ENCODE assay signal across 15 cellular contexts in the genomic region with DNA sequence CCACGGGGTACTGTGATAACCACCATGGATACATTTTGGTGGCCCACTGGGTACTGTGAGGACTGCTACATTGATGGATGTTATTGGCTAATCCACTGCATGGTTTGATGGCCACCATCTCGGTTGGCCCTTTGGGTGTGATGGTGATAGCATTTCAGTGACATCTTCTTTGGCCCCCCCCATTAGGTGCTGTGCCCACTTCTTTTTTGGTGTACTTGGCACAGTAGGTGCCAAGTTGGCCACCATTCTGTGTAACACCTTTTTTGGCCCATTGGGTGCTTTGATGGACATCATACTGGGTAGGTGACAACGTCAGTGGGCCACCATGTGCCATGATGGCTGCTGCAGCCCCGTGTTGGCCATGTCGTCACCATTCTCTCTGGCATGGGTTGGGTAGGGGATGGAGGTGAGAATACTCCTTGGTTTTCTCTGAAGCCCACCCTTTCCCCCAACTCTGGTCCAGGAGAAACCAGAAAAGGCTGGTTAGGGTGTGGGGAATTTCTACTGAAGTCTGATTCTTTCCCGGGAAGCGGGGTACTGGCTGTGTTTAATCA. TPM values are rescaled to one million over a fixed set of nuclear protein-coding genes. Genes with fewer than 3 reads are reported as not detected.
DNase-seq lines count a peak whose midpoint lies in the region; ATAC-seq, FAIRE-seq and TF ChIP-seq lines count a peak whose summit lies in the region.
"Had no signal": no experiment of that assay in that cellular context is flagged by ENCODE, and none has a peak within 500 bp of the region (broad histone marks: within the 10 kb centered on the region; RNA-seq: fewer than 3 reads in every experiment).

No MANE protein-coding gene starts in this region.

- no peak for TF ChIP-seq POLR2A in body of pancreas (IDR thresholded peaks at IDR 0.05)
- no peak for TF ChIP-seq POLR2A in HepG2 (IDR thresholded peaks at IDR 0.05; ENCODE audit: insufficient read depth in 1 of 2, low read depth in 2 of 2, low read length in 2 of 2)
- TF ChIP-seq POLR2A in tibial nerve (IDR thresholded peaks at IDR 0.05), result no peak

- H3K27ac Mint-ChIP-seq in Caco-2 (ENCODE audit: unreplicated experiment), result no peak overlapping the region

- peak overlapping the region; percentile 32 to 96 (median 46) for H3K27ac ChIP-seq in body of pancreas
- peak overlapping the region; percentile 94 for H3K27ac ChIP-seq in HepG2 (ENCODE audit: extremely low read length, insufficient read depth, low read length)
- H3K27ac ChIP-seq in osteoblast (ENCODE audit: low read depth, low read length), result no peak overlapping the region
- H3K27ac ChIP-seq in tibial nerve, result no peak overlapping the region
- H3K27ac ChIP-seq: 22Rv1, BLaER1 had no signal

- H3K9me3 ChIP-seq in Caco-2 (no peaks in the 10 kb centered on the region), body of pancreas (no peaks in the 10 kb centered on the region), HepG2 (ENCODE audit: low read length) (no peaks in the 10 kb centered on the region), osteoblast (ENCODE audit: low read depth, low read length) (no peaks in the 10 kb centered on the region), tibial nerve (no peaks in the 10 kb centered on the region)
- H3K9me3 ChIP-seq: BLaER1, HAP-1 had no signal

- no peak for TF ChIP-seq EP300 in HepG2 (IDR thresholded peaks at IDR 0.05; ENCODE audit: low read depth in 2 of 2, low read length in 2 of 2)
- no peak for TF ChIP-seq EP300 in HepG2 (CRISPR knock-in tag; IDR thresholded peaks at IDR 0.05; ENCODE audit: borderline replicate concordance)
- no peak for TF ChIP-seq EP300 in tibial nerve (IDR thresholded peaks at IDR 0.05)

- BruUV-seq in Caco-2 (replicated peaks; lab: Mats Ljungman, UMichigan) (TSS peak; percentile 18), HepG2 (replicated peaks; lab: Mats Ljungman, UMichigan) (TSS peak; percentile 44)

- DNase-seq in Caco-2, result no peak
- DNase-seq in body of pancreas, result no peak
- DNase-seq in HepG2 (ENCODE audit: low spot score), result no peak
- peak; percentile 45 for DNase-seq in osteoblast (ENCODE audit: insufficient read length, low spot score, missing footprints)
- no peak for DNase-seq in NK-92 treated with Interleukin-12 subunit alpha and Interleukin-12 subunit beta, amount 100 ng/mL, for 24 hours (lab: John Stamatoyannopoulos, UW)
- no peak for DNase-seq in tibial nerve (ENCODE audit: low spot score in 2 of 2)
- DNase-seq: CD8-positive, alpha-beta memory T cell had no signal

- H3K36me3 Mint-ChIP-seq in Caco-2 (ENCODE audit: insufficient read depth, unreplicated experiment), result peaks cover 11% of the 10 kb centered on the region
- H3K36me3 Mint-ChIP-seq: CD8-positive, alpha-beta memory T cell had no signal

- H3K27me3 Mint-ChIP-seq in Caco-2 (ENCODE audit: insufficient read depth, unreplicated experiment), result no peaks in the 10 kb centered on the region

- H3K4me1 Mint-ChIP-seq in Caco-2 (ENCODE audit: low read depth, unreplicated experiment), result peaks cover 26% of the 10 kb centered on the region

- H3K9me3 Mint-ChIP-seq in Caco-2 (ENCODE audit: unreplicated experiment), result no peaks in the 10 kb centered on the region
- H3K9me3 Mint-ChIP-seq: CD8-positive, alpha-beta memory T cell had no signal

- TF ChIP-seq CTCF in Caco-2 (IDR thresholded peaks at IDR 0.05; ENCODE audit: insufficient read depth in 1 of 2, low read depth in 1 of 2, low read length in 1 of 2, severe bottlenecking in 1 of 2, unreplicated experiment in 1 of 2) (no peak), body of pancreas (IDR thresholded peaks at IDR 0.05) (no peak), HepG2 (CRISPR knock-in tag; IDR thresholded peaks at IDR 0.05) (no peak), osteoblast (IDR thresholded peaks at IDR 0.05; ENCODE audit: extremely low read depth, low read depth, low read length) (no peak), tibial nerve (IDR thresholded peaks at IDR 0.05) (no peak)

- POLR2A ChIA-PET in Caco-2 (lab: Charles Lee) (interaction anchor here (1.4 kb wide), 1 partner anchor 10 kb away, joined by 4 read pairs; no protein-coding TSS in a partner anchor), HepG2 (lab: Yijun Ruan, JAX) (interaction anchor here (0.8 to 13.2 kb wide), 6 partner anchors 9 to 104 kb away, joined by 3 to 388 read pairs (median 6); a partner anchor contains a TSS)

- no peak for ATAC-seq in body of pancreas
- ATAC-seq in HepG2, result no peak
- ATAC-seq in HG03175 (IDR thresholded peaks at IDR 0.05; ENCODE audit: unreplicated experiment), result no peak
- no peak for ATAC-seq in GM21737 (IDR thresholded peaks at IDR 0.05; ENCODE audit: unreplicated experiment)

- H3K4me3 ChIP-seq in Caco-2 (ENCODE audit: low read depth, low read length), result no peak overlapping the region
- no peak overlapping the region for H3K4me3 ChIP-seq in body of pancreas
- H3K4me3 ChIP-seq in HepG2 (replicated peaks in 1 of 3; ENCODE audit: insufficient read depth in 1 of 3, low read depth in 2 of 3, low read length in 3 of 3), result peak overlapping the region in 1 of 3 experiments; percentile 58; a peak in 1 of 6 replicates
- H3K4me3 ChIP-seq in osteoblast (ENCODE audit: insufficient read depth, low read length), result no peak overlapping the region
- no peak overlapping the region for H3K4me3 ChIP-seq in tibial nerve
- H3K4me3 ChIP-seq: BLaER1, HAP-1 had no signal

- in situ Hi-C loops in HepG2 (cut with HindIII; ENCODE audit: extremely low pct_ligation_motif_present, low pct_unique_long_range_greater_than_20kb), result no loop called here

- CTCF ChIA-PET in Caco-2 (lab: Charles Lee) (interaction anchor here (0.7 to 1.3 kb wide), 3 partner anchors 9 kb away, joined by 3 to 5 read pairs (median 5); a partner anchor contains a TSS), HepG2 (lab: Yijun Ruan, JAX; ENCODE audit: low intra/inter-chr PET ratio, low total read pairs) (interaction anchor here (2.2 kb wide), 1 partner anchor 10 kb away, joined by 11 read pairs; no protein-coding TSS in a partner anchor)

- H3K9ac ChIP-seq in HepG2 (ENCODE audit: insufficient read depth, low read depth, low read length), result peak overlapping the region; percentile 50
- H3K9ac ChIP-seq: BLaER1 had no signal

- FAIRE-seq in HepG2 (lab: Jason Lieb, UNC), result no peak
- FAIRE-seq: H1 had no signal

- 59 to 67% methylated on average over 4 to 7 of the region's 7 CpGs for WGBS in body of pancreas, 2 donors
- WGBS in HepG2 (ENCODE audit: low lambda C conversion rate), result 42% methylated on average over 6 of the region's 7 CpGs
- WGBS in tibial nerve, 2 donors, result 82 to 90% methylated on average over 6 to 7 of the region's 7 CpGs

- H3K4me1 ChIP-seq in Caco-2 (peaks cover 38% of the 10 kb centered on the region), body of pancreas (peaks cover 84% of the 10 kb centered on the region), HepG2 (ENCODE audit: insufficient read depth, low read length) (peaks cover 86% of the 10 kb centered on the region), osteoblast (ENCODE audit: insufficient read depth, low read length) (peaks cover 3% of the 10 kb centered on the region), tibial nerve (peaks cover 0 to 17% (median 6%) of the 10 kb centered on the region in 4 donors)
- H3K4me1 ChIP-seq: HAP-1 had no signal

- H3K36me3 ChIP-seq in Caco-2 (ENCODE audit: control insufficient read depth, insufficient read depth, low read length), result no peaks in the 10 kb centered on the region; the same call in 1 of the 2 replicates
- no peaks in the 10 kb centered on the region for H3K36me3 ChIP-seq in body of pancreas (replicated peaks in 1 of 2; ENCODE audit: insufficient read depth in 1 of 2, low read depth in 2 of 2)
- peaks cover 0 to 5% of the 10 kb centered on the region in 2 experiments; a peak in 2 of 5 replicates for H3K36me3 ChIP-seq in HepG2 (replicated peaks in 1 of 2; ENCODE audit: control insufficient read depth in 1 of 2, insufficient read depth in 2 of 2, low read length in 2 of 2)
- no peaks in the 10 kb centered on the region for H3K36me3 ChIP-seq in osteoblast (ENCODE audit: insufficient read depth, low read length)
- H3K36me3 ChIP-seq in tibial nerve, result no peaks in the 10 kb centered on the region
- H3K36me3 ChIP-seq: BLaER1, HAP-1 had no signal

- H4K20me1 ChIP-seq in HepG2 (ENCODE audit: insufficient read depth, low read length) (no peaks in the 10 kb centered on the region), osteoblast (ENCODE audit: insufficient read depth, low read length) (no peaks in the 10 kb centered on the region)
- H4K20me1 ChIP-seq: BLaER1 had no signal

- H3K79me2 ChIP-seq in HepG2 (ENCODE audit: insufficient read depth, low read length), result peaks cover 15% of the 10 kb centered on the region
- no peaks in the 10 kb centered on the region for H3K79me2 ChIP-seq in osteoblast (ENCODE audit: insufficient read depth, low read length)

- H2AFZ ChIP-seq in HepG2 (ENCODE audit: low read length) (no peak overlapping the region), osteoblast (ENCODE audit: low read length) (no peak overlapping the region)

- H3K4me2 ChIP-seq in HepG2 (ENCODE audit: low read depth, low read length) (peak overlapping the region; percentile 90), osteoblast (ENCODE audit: insufficient read depth, low read length) (no peak overlapping the region)
- H3K4me2 ChIP-seq: BLaER1 had no signal

- H3K27me3 ChIP-seq in Caco-2 (replicated peaks; ENCODE audit: control insufficient read depth, insufficient read depth, low read length) (no peaks in the 10 kb centered on the region), body of pancreas (no peaks in the 10 kb centered on the region), HepG2 (ENCODE audit: control insufficient read depth in 1 of 2, insufficient read depth in 2 of 2, low read length in 2 of 2) (no peaks in the 10 kb centered on the region), osteoblast (ENCODE audit: insufficient read depth, low read length) (peaks cover 13% of the 10 kb centered on the region), tibial nerve (no peaks in the 10 kb centered on the region)
- H3K27me3 ChIP-seq: BLaER1 had no signal

- no peak for TF ChIP-seq RAD21 in HepG2 (CRISPR knock-in tag; IDR thresholded peaks at IDR 0.05)

- H3K4me3 Mint-ChIP-seq in Caco-2 (ENCODE audit: unreplicated experiment), result no peak overlapping the region
- H3K4me3 Mint-ChIP-seq: CD8-positive, alpha-beta memory T cell had no signal

- intact Hi-C loops in Caco-2 (cut with micrococcal nuclease; ENCODE audit: unreplicated experiment), result loop anchor here (1.0 kb wide), 1 partner anchor 9 kb away; no protein-coding TSS in a partner anchor
- intact Hi-C loops in body of pancreas (cut with DNase I), result no loop called here
- intact Hi-C loops in HepG2 (cut with micrococcal nuclease; ENCODE audit: unreplicated experiment), result no loop called here

RNA-seq across cellular contexts. Expression of a gene that starts 9.2 kb away (rescaled TPM):
- total RNA-seq in Caco-2 (2022) (15.3 and 19.0 TPM in 2 replicates), body of pancreas (10 to 100 TPM in 1 of 2 donors, 1 to 10 TPM in 1; 3.0 to 16.3 TPM), HepG2 (2016; rRNA removed; fragmentation: Illumina TruSeq; extraction: Trizol) (27.6 and 29.8 TPM in 2 replicates), osteoblast (not detected in 2 replicates), tibial nerve (not detected)
- total RNA-seq in HepG2 (2016; cell fraction: cytosol; rRNA removed; fragmentation: Illumina TruSeq; extraction: Trizol; ENCODE audit: low read depth), result 18.2 and 19.5 TPM in 2 replicates
- total RNA-seq in HepG2 (2016; cell fraction: insoluble cytoplasmic fraction; rRNA removed; fragmentation: Illumina TruSeq; extraction: Trizol), result 27.8 and 29.1 TPM in 2 replicates
- 34.4 and 34.7 TPM in 2 replicates for total RNA-seq in HepG2 (2016; cell fraction: membrane; rRNA removed; fragmentation: Illumina TruSeq; extraction: Trizol)
- total RNA-seq in HepG2 (2016; cell fraction: nucleus; rRNA removed; fragmentation: Illumina TruSeq; extraction: Trizol), result 12.7 and 14.6 TPM in 2 replicates
- polyA plus RNA-seq in HepG2 (2011; rRNA removed), result 47.6 and 61.6 TPM in 2 replicates
- 51.9 and 75.3 TPM in 2 replicates for polyA plus RNA-seq in HepG2 (2011; cell fraction: cytosol; rRNA removed)
- 17.5 and 27.3 TPM in 2 replicates for polyA plus RNA-seq in HepG2 (2011; cell fraction: nucleus; rRNA removed)
- polyA plus RNA-seq in HepG2 (2012), result 16.1 and 27.5 TPM in 2 replicates
- polyA plus RNA-seq in HepG2 (2016; cell fraction: cytosol; fragmentation: Illumina TruSeq; extraction: Trizol; ENCODE audit: low read depth), result 12.4 and 15.4 TPM in 2 replicates
- polyA plus RNA-seq in HepG2 (2016; cell fraction: insoluble cytoplasmic fraction; fragmentation: Illumina TruSeq; extraction: Trizol; ENCODE audit: low read depth), result 32.3 and 32.7 TPM in 2 replicates
- 19.9 and 23.8 TPM in 2 replicates for polyA plus RNA-seq in HepG2 (2016; cell fraction: membrane; fragmentation: Illumina TruSeq; extraction: Trizol; ENCODE audit: low read depth)
- 23.8 and 24.4 TPM in 2 replicates for polyA plus RNA-seq in HepG2 (2016; cell fraction: nucleus; fragmentation: Illumina TruSeq; extraction: Trizol; ENCODE audit: insufficient read depth, low read depth)
- polyA minus RNA-seq in HepG2 (2011; rRNA and poly(A)+ RNA removed; ENCODE audit: low replicate concordance), result 0.42 and 103 TPM in 2 replicates
- 27.8 and 30.5 TPM in 2 replicates for polyA minus RNA-seq in HepG2 (2011; cell fraction: cytosol; rRNA and poly(A)+ RNA removed)
- polyA minus RNA-seq in HepG2 (2011; cell fraction: nucleus; rRNA and poly(A)+ RNA removed), result 7.2 and 12.8 TPM in 2 replicates
- total RNA-seq: A673 had no signal
- polyA plus RNA-seq: CD8-positive, alpha-beta memory T cell had no signal

RNA-seq across cellular contexts. Expression of a gene that starts 10.3 kb away (rescaled TPM):
- total RNA-seq in Caco-2 (2022) (81.8 and 85.0 TPM in 2 replicates), body of pancreas (10 to 100 TPM; 23.3 to 32.3 TPM), HepG2 (2016; rRNA removed; fragmentation: Illumina TruSeq; extraction: Trizol) (19.9 and 21.9 TPM in 2 replicates), osteoblast (30.6 and 42.0 TPM in 2 replicates), tibial nerve (10 to 100 TPM; 31.0 to 89.0 (median 57.4) TPM)
- total RNA-seq in HepG2 (2016; cell fraction: cytosol; rRNA removed; fragmentation: Illumina TruSeq; extraction: Trizol; ENCODE audit: low read depth), result 9.2 and 10.2 TPM in 2 replicates
- total RNA-seq in HepG2 (2016; cell fraction: insoluble cytoplasmic fraction; rRNA removed; fragmentation: Illumina TruSeq; extraction: Trizol), result 17.2 and 21.4 TPM in 2 replicates
- 13.2 and 15.6 TPM in 2 replicates for total RNA-seq in HepG2 (2016; cell fraction: membrane; rRNA removed; fragmentation: Illumina TruSeq; extraction: Trizol)
- total RNA-seq in HepG2 (2016; cell fraction: nucleus; rRNA removed; fragmentation: Illumina TruSeq; extraction: Trizol), result 25.6 and 28.5 TPM in 2 replicates
- polyA plus RNA-seq in HepG2 (2011; rRNA removed), result 55.7 and 67.8 TPM in 2 replicates
- polyA plus RNA-seq in HepG2 (2011; cell fraction: cytosol; rRNA removed), result 29.9 and 41.2 TPM in 2 replicates
- polyA plus RNA-seq in HepG2 (2011; cell fraction: nucleus; rRNA removed), result 174 and 217 TPM in 2 replicates
- 38.1 and 46.9 TPM in 2 replicates for polyA plus RNA-seq in HepG2 (2012)
- 5.0 and 6.1 TPM in 2 replicates for polyA plus RNA-seq in HepG2 (2016; cell fraction: cytosol; fragmentation: Illumina TruSeq; extraction: Trizol; ENCODE audit: low read depth)
- 26.5 and 39.8 TPM in 2 replicates for polyA plus RNA-seq in HepG2 (2016; cell fraction: insoluble cytoplasmic fraction; fragmentation: Illumina TruSeq; extraction: Trizol; ENCODE audit: low read depth)
- 10.4 and 10.6 TPM in 2 replicates for polyA plus RNA-seq in HepG2 (2016; cell fraction: membrane; fragmentation: Illumina TruSeq; extraction: Trizol; ENCODE audit: low read depth)
- polyA plus RNA-seq in HepG2 (2016; cell fraction: nucleus; fragmentation: Illumina TruSeq; extraction: Trizol; ENCODE audit: insufficient read depth, low read depth), result 86.7 and 87.3 TPM in 2 replicates
- 90.3 and 124 TPM in 2 replicates for polyA minus RNA-seq in HepG2 (2011; rRNA and poly(A)+ RNA removed; ENCODE audit: low replicate concordance)
- 40.3 and 51.8 TPM in 2 replicates for polyA minus RNA-seq in HepG2 (2011; cell fraction: cytosol; rRNA and poly(A)+ RNA removed)
- polyA minus RNA-seq in HepG2 (2011; cell fraction: nucleus; rRNA and poly(A)+ RNA removed), result 40.8 and 43.1 TPM in 2 replicates

RNA-seq across cellular contexts. Expression of a gene that starts 12.6 kb away (rescaled TPM):
- 27.6 and 29.2 TPM in 2 replicates for total RNA-seq in Caco-2 (2022)
- total RNA-seq in body of pancreas, result 10 to 100 TPM; 24.1 to 25.1 TPM
- 9.7 and 14.3 TPM in 2 replicates for total RNA-seq in HepG2 (2016; rRNA removed; fragmentation: Illumina TruSeq; extraction: Trizol)
- total RNA-seq in HepG2 (2016; cell fraction: cytosol; rRNA removed; fragmentation: Illumina TruSeq; extraction: Trizol; ENCODE audit: low read depth), result 2.8 and 3.4 TPM in 2 replicates
- 10.5 and 13.6 TPM in 2 replicates for total RNA-seq in HepG2 (2016; cell fraction: insoluble cytoplasmic fraction; rRNA removed; fragmentation: Illumina TruSeq; extraction: Trizol)
- total RNA-seq in HepG2 (2016; cell fraction: membrane; rRNA removed; fragmentation: Illumina TruSeq; extraction: Trizol), result 8.1 and 9.5 TPM in 2 replicates
- 5.7 and 6.8 TPM in 2 replicates for total RNA-seq in HepG2 (2016; cell fraction: nucleus; rRNA removed; fragmentation: Illumina TruSeq; extraction: Trizol)
- 4.3 and 6.1 TPM in 2 replicates for polyA plus RNA-seq in HepG2 (2011; rRNA removed)
- 4.2 and 8.1 TPM in 2 replicates for polyA plus RNA-seq in HepG2 (2011; cell fraction: cytosol; rRNA removed)
- 6.3 and 6.9 TPM in 2 replicates for polyA plus RNA-seq in HepG2 (2011; cell fraction: nucleus; rRNA removed)
- polyA plus RNA-seq in HepG2 (2012), result 6.9 and 7.1 TPM in 2 replicates
- polyA plus RNA-seq in HepG2 (2016; cell fraction: cytosol; fragmentation: Illumina TruSeq; extraction: Trizol; ENCODE audit: low read depth), result 2.7 TPM in 2 replicates
- 13.7 and 14.2 TPM in 2 replicates for polyA plus RNA-seq in HepG2 (2016; cell fraction: insoluble cytoplasmic fraction; fragmentation: Illumina TruSeq; extraction: Trizol; ENCODE audit: low read depth)
- polyA plus RNA-seq in HepG2 (2016; cell fraction: membrane; fragmentation: Illumina TruSeq; extraction: Trizol; ENCODE audit: low read depth), result 5.9 and 6.5 TPM in 2 replicates
- polyA plus RNA-seq in HepG2 (2016; cell fraction: nucleus; fragmentation: Illumina TruSeq; extraction: Trizol; ENCODE audit: insufficient read depth, low read depth), result 10.3 and 12.1 TPM in 2 replicates
- polyA minus RNA-seq in HepG2 (2011; rRNA and poly(A)+ RNA removed; ENCODE audit: low replicate concordance), result 9.0 and 16.6 TPM in 2 replicates
- polyA minus RNA-seq in HepG2 (2011; cell fraction: cytosol; rRNA and poly(A)+ RNA removed), result 10.0 and 10.9 TPM in 2 replicates
- polyA minus RNA-seq in HepG2 (2011; cell fraction: nucleus; rRNA and poly(A)+ RNA removed), result 5.2 and 7.0 TPM in 2 replicates
- 28.6 and 35.8 TPM in 2 replicates for total RNA-seq in osteoblast
- total RNA-seq in tibial nerve, result 10 to 100 TPM; 16.4 to 33.3 (median 27.2) TPM

RNA-seq across cellular contexts. Expression of a gene that starts 29.1 kb away (rescaled TPM):
- total RNA-seq in Caco-2 (2022), result 15.8 and 18.1 TPM in 2 replicates
- total RNA-seq in body of pancreas, result 10 to 100 TPM in 1 of 2 donors, 1 to 10 TPM in 1; 6.7 to 13.5 TPM
- total RNA-seq in HepG2 (2016; rRNA removed; fragmentation: Illumina TruSeq; extraction: Trizol), result 2.7 TPM in 2 replicates
- total RNA-seq in HepG2 (2016; cell fraction: cytosol; rRNA removed; fragmentation: Illumina TruSeq; extraction: Trizol; ENCODE audit: low read depth), result 4.3 and 5.1 TPM in 2 replicates
- total RNA-seq in HepG2 (2016; cell fraction: insoluble cytoplasmic fraction; rRNA removed; fragmentation: Illumina TruSeq; extraction: Trizol), result 1.9 and 2.9 TPM in 2 replicates
- 9.0 and 9.5 TPM in 2 replicates for total RNA-seq in HepG2 (2016; cell fraction: membrane; rRNA removed; fragmentation: Illumina TruSeq; extraction: Trizol)
- total RNA-seq in HepG2 (2016; cell fraction: nucleus; rRNA removed; fragmentation: Illumina TruSeq; extraction: Trizol), result 2.3 and 2.8 TPM in 2 replicates
- 2.2 and 2.3 TPM in 2 replicates for polyA plus RNA-seq in HepG2 (2011; rRNA removed)
- 1.5 and 1.6 TPM in 2 replicates for polyA plus RNA-seq in HepG2 (2011; cell fraction: cytosol; rRNA removed)
- 5.0 and 5.9 TPM in 2 replicates for polyA plus RNA-seq in HepG2 (2011; cell fraction: nucleus; rRNA removed)
- polyA plus RNA-seq in HepG2 (2012), result 5.1 and 6.0 TPM in 2 replicates
- 21.8 and 22.7 TPM in 2 replicates for polyA plus RNA-seq in HepG2 (2016; cell fraction: cytosol; fragmentation: Illumina TruSeq; extraction: Trizol; ENCODE audit: low read depth)
- polyA plus RNA-seq in HepG2 (2016; cell fraction: insoluble cytoplasmic fraction; fragmentation: Illumina TruSeq; extraction: Trizol; ENCODE audit: low read depth), result 6.5 and 9.2 TPM in 2 replicates
- 27.3 and 32.0 TPM in 2 replicates for polyA plus RNA-seq in HepG2 (2016; cell fraction: membrane; fragmentation: Illumina TruSeq; extraction: Trizol; ENCODE audit: low read depth)
- 16.7 and 17.0 TPM in 2 replicates for polyA plus RNA-seq in HepG2 (2016; cell fraction: nucleus; fragmentation: Illumina TruSeq; extraction: Trizol; ENCODE audit: insufficient read depth, low read depth)
- polyA minus RNA-seq in HepG2 (2011; rRNA and poly(A)+ RNA removed; ENCODE audit: low replicate concordance), result 0.23 and 1.9 TPM in 2 replicates
- polyA minus RNA-seq in HepG2 (2011; cell fraction: cytosol; rRNA and poly(A)+ RNA removed), result 2.7 and 2.8 TPM in 2 replicates
- polyA minus RNA-seq in HepG2 (2011; cell fraction: nucleus; rRNA and poly(A)+ RNA removed), result 2.4 TPM in 2 replicates
- total RNA-seq in osteoblast, result 2.1 and 3.3 TPM in 2 replicates
- 1 to 10 TPM; 3.6 to 9.0 (median 5.5) TPM for total RNA-seq in tibial nerve

RNA-seq across cellular contexts. Expression of a gene that starts 41.3 kb away (rescaled TPM):
- total RNA-seq in Caco-2 (2022) (not detected in 2 replicates), body of pancreas (not detected), HepG2 (2016; rRNA removed; fragmentation: Illumina TruSeq; extraction: Trizol) (not detected in 2 replicates), osteoblast (not detected in 2 replicates), tibial nerve (not detected)
- not detected in 2 replicates for total RNA-seq in HepG2 (2016; cell fraction: cytosol; rRNA removed; fragmentation: Illumina TruSeq; extraction: Trizol; ENCODE audit: low read depth)
- total RNA-seq in HepG2 (2016; cell fraction: insoluble cytoplasmic fraction; rRNA removed; fragmentation: Illumina TruSeq; extraction: Trizol), result not detected in 2 replicates
- not detected in 2 replicates for total RNA-seq in HepG2 (2016; cell fraction: membrane; rRNA removed; fragmentation: Illumina TruSeq; extraction: Trizol)
- total RNA-seq in HepG2 (2016; cell fraction: nucleus; rRNA removed; fragmentation: Illumina TruSeq; extraction: Trizol), result not detected in 2 replicates
- not detected in 2 replicates for polyA plus RNA-seq in HepG2 (2011; rRNA removed)
- polyA plus RNA-seq in HepG2 (2011; cell fraction: cytosol; rRNA removed), result not detected in 2 replicates
- polyA plus RNA-seq in HepG2 (2011; cell fraction: nucleus; rRNA removed), result 0.07 TPM in 1 of 2 replicates, not detected in the other
- polyA plus RNA-seq in HepG2 (2012), result not detected in 2 replicates
- polyA plus RNA-seq in HepG2 (2016; cell fraction: cytosol; fragmentation: Illumina TruSeq; extraction: Trizol; ENCODE audit: low read depth), result not detected in 2 replicates
- not detected in 2 replicates for polyA plus RNA-seq in HepG2 (2016; cell fraction: insoluble cytoplasmic fraction; fragmentation: Illumina TruSeq; extraction: Trizol; ENCODE audit: low read depth)
- not detected in 2 replicates for polyA plus RNA-seq in HepG2 (2016; cell fraction: membrane; fragmentation: Illumina TruSeq; extraction: Trizol; ENCODE audit: low read depth)
- polyA plus RNA-seq in HepG2 (2016; cell fraction: nucleus; fragmentation: Illumina TruSeq; extraction: Trizol; ENCODE audit: insufficient read depth, low read depth), result not detected in 2 replicates
- not detected in 2 replicates for polyA minus RNA-seq in HepG2 (2011; rRNA and poly(A)+ RNA removed; ENCODE audit: low replicate concordance)
- polyA minus RNA-seq in HepG2 (2011; cell fraction: cytosol; rRNA and poly(A)+ RNA removed), result not detected in 2 replicates
- not detected in 2 replicates for polyA minus RNA-seq in HepG2 (2011; cell fraction: nucleus; rRNA and poly(A)+ RNA removed)
- total RNA-seq: A673; CD8-positive, alpha-beta memory T cell; Daoy; H1 had no signal
- polyA plus RNA-seq: CD8-positive, alpha-beta memory T cell had no signal

Comparison
In these comparisons a context has a peak if more than half of its experiments do, and no peak if none do; other contexts are left out.
1. H3K27ac ChIP-seq: peak in body of pancreas (4 of 4) and HepG2 (single experiment); none in osteoblast (single experiment) and tibial nerve (0 of 4).